28 cellular contexts compared by ENCODE assay signal in genomic region chr7:122488241-122488640, GRCh38.
"Had no signal": no experiment of that assay in that cellular context is flagged by ENCODE, and none has a peak within 500 bp of the region (broad histone marks: within the 10 kb centered on the region; RNA-seq: fewer than 3 reads in every experiment).

No MANE protein-coding gene starts in this region.

- ATAC-seq: activated naive CD4-positive, alpha-beta T cell treated with anti-CD3 and anti-CD28 coated beads, Interleukin-2, amount 50 U/mL, for 72 hours; activated naive CD8-positive, alpha-beta T cell treated with anti-CD3 and anti-CD28 coated beads, Interleukin-2, amount 50 U/mL, for 24 hours; activated T-cell treated with anti-CD3 and anti-CD28 coated beads, Interleukin-2, amount 50 U/mL, for 4 hours; body of pancreas; T-helper 17 cell had no signal

- FAIRE-seq: TTC549 had no signal

- H3K27me3 ChIP-seq: ascending aorta, body of pancreas had no signal

- DNase-seq: activated CD4-positive, alpha-beta memory T cell treated with anti-CD3 and anti-CD28 coated beads for 36 hours; activated CD4-positive, alpha-beta T cell treated with anti-CD3 and anti-CD28 coated beads, Interleukin-2, amount 10 ng/mL, durations not matched to agents 7 days and 5 days; activated CD4-positive, CD25-positive, alpha-beta regulatory T cell; activated CD8-positive, alpha-beta memory T cell treated with anti-CD3 and anti-CD28 coated beads for 24 hours; activated effector memory CD4-positive, alpha-beta T cell treated with anti-CD3 and anti-CD28 coated beads, Interleukin-2, amount 50 U/mL, for 16 hours; activated naive CD4-positive, alpha-beta T cell treated with Interleukin-2 at 50 U/mL for 16 hours; activated naive CD8-positive, alpha-beta T cell treated with anti-CD3 and anti-CD28 coated beads, Interleukin-2, amount 50 U/mL, for 24 hours; activated T-cell treated with anti-CD3 and anti-CD28 coated beads, Interleukin-2, amount 50 U/mL, for 4 hours; amniotic stem cell; body of pancreas; Kasumi-1; KBM-7; NCI-H1048; NCI-H1417; NCI-H1930; NCI-H2107; NCI-H2171 treated with DMSO at 0.1 percent for 48 hours; NCI-H226; NCI-H510A; NCI-H526 treated with DMSO at 0.1 percent for 48 hours; NK-92 treated with Interleukin-12 subunit alpha and Interleukin-12 subunit beta, amount 100 ng/mL, for 24 hours; SIG-M5; T-helper 17 cell; T-helper 9 cell had no signal

- H3K9me3 ChIP-seq: ascending aorta, body of pancreas had no signal

- H3K36me3 ChIP-seq: ascending aorta had no signal

- H3K4me1 ChIP-seq: ascending aorta, body of pancreas had no signal

- H3K27ac ChIP-seq: ascending aorta, body of pancreas, VCaP had no signal

- H3K4me3 ChIP-seq: ascending aorta, body of pancreas had no signal
